ENCODE assay signal across 20 cellular contexts in genomic region chr1:55556378-55556777, GRCh38.
DNase-seq lines count a peak whose midpoint lies in the region; ATAC-seq and TF ChIP-seq lines count a peak whose summit lies in the region.
"Had no signal": no experiment of that assay in that cellular context is flagged by ENCODE, and none has a peak within 500 bp of the region (broad histone marks: within the 10 kb centered on the region; RNA-seq: fewer than 3 reads in every experiment).

No MANE protein-coding gene starts in this region.

- DNase-seq in NCI-H1694 treated with DMSO at 0.1 percent for 48 hours (lab: John Stamatoyannopoulos, UW) (peak; percentile 66), NCI-H1694 (lab: John Stamatoyannopoulos, UW) (no peak), left ventricle myocardium superior (no peak), right cardiac atrium (no peak), mesothelial cell of epicardium (ENCODE audit: low spot score in 2 of 2, unreplicated experiment in 2 of 2) (peak in 1 of 2 experiments; percentile 45), DMS153 treated with DMSO at 0.1 percent for 48 hours (lab: John Stamatoyannopoulos, UW; ENCODE audit: unreplicated experiment) (no peak), NK-92 (lab: John Stamatoyannopoulos, UW; ENCODE audit: unreplicated experiment) (no peak)
- DNase-seq: 8988T; ACHN; BE2C; C1 segment of cervical spinal cord; CD4-positive, alpha-beta memory T cell; CD4-positive, CD25-positive, alpha-beta regulatory T cell; CD8-positive, alpha-beta memory T cell; COR-L47; DMS153; DMS79 treated with DMSO at 0.1 percent for 48 hours; GF-D8 had no signal

- no peak overlapping the region for H3K4me3 ChIP-seq in right cardiac atrium (ENCODE audit: low read length)
- H3K4me3 ChIP-seq: BLaER1 had no signal

- H3K9me3 ChIP-seq in right cardiac atrium (ENCODE audit: control insufficient read depth, low read length): no peaks in the 10 kb centered on the region
- H3K9me3 ChIP-seq: BE2C had no signal

- ATAC-seq in left ventricle myocardium superior (peak; percentile 76), right cardiac atrium (no peak)

- no peaks in the 10 kb centered on the region for H3K27me3 ChIP-seq in right cardiac atrium (ENCODE audit: control insufficient read depth, insufficient read depth)
- H3K27me3 ChIP-seq: BE2C, BLaER1 had no signal

- peaks cover 5% of the 10 kb centered on the region for H3K9me3 Mint-ChIP-seq in mesothelial cell of epicardium
- H3K9me3 Mint-ChIP-seq: CD4-positive, alpha-beta memory T cell had no signal

- peak overlapping the region; percentile 44 for H3K27ac Mint-ChIP-seq in mesothelial cell of epicardium
- H3K27ac Mint-ChIP-seq: CD14-positive monocyte; CD4-positive, alpha-beta memory T cell; CD4-positive, CD25-positive, alpha-beta regulatory T cell had no signal

- peaks cover 24% of the 10 kb centered on the region for H3K4me1 Mint-ChIP-seq in mesothelial cell of epicardium
- H3K4me1 Mint-ChIP-seq: CD14-positive monocyte; CD4-positive, alpha-beta memory T cell; CD4-positive, CD25-positive, alpha-beta regulatory T cell; CD8-positive, alpha-beta memory T cell had no signal

- no peak overlapping the region for H3K4me3 Mint-ChIP-seq in mesothelial cell of epicardium
- H3K4me3 Mint-ChIP-seq: CD14-positive monocyte; CD4-positive, alpha-beta memory T cell; CD4-positive, CD25-positive, alpha-beta regulatory T cell; CD8-positive, alpha-beta memory T cell had no signal

- peaks cover 1% of the 10 kb centered on the region for H3K36me3 Mint-ChIP-seq in mesothelial cell of epicardium
- H3K36me3 Mint-ChIP-seq: CD14-positive monocyte; CD4-positive, alpha-beta memory T cell; CD4-positive, CD25-positive, alpha-beta regulatory T cell; CD8-positive, alpha-beta memory T cell had no signal

- no peak overlapping the region for H3K27ac ChIP-seq in right cardiac atrium (ENCODE audit: low read length)
- H3K27ac ChIP-seq: BLaER1 had no signal

- H3K27me3 Mint-ChIP-seq in mesothelial cell of epicardium (ENCODE audit: low read depth): no peaks in the 10 kb centered on the region
- H3K27me3 Mint-ChIP-seq: CD4-positive, CD25-positive, alpha-beta regulatory T cell; CD8-positive, alpha-beta memory T cell had no signal

- TF ChIP-seq CTCF in mesothelial cell of epicardium (IDR thresholded peaks at IDR 0.05; ENCODE audit: unreplicated experiment): no peak

- WGBS in right cardiac atrium: 76% methylated on average over 2 of the region's 2 CpGs

- intact Hi-C loops in left ventricle myocardium superior (cut with micrococcal nuclease): no loop called here
- intact Hi-C loops in right cardiac atrium (cut with DNase I): no loop called here

- H3K4me1 ChIP-seq in right cardiac atrium (ENCODE audit: control insufficient read depth, insufficient read depth, low read length): peaks cover 5% of the 10 kb centered on the region
- H3K4me1 ChIP-seq: BE2C, BLaER1 had no signal
